14 cellular contexts compared by ENCODE assay signal in genomic region chr5:107487056-107487461, GRCh38.
DNase-seq lines count a peak whose midpoint lies in the region; ATAC-seq, FAIRE-seq and TF ChIP-seq lines count a peak whose summit lies in the region.
"Had no signal": no experiment of that assay in that cellular context is flagged by ENCODE, and none has a peak within 500 bp of the region (broad histone marks: within the 10 kb centered on the region; RNA-seq: fewer than 3 reads in every experiment).

No MANE protein-coding gene starts in this region.

- H3K9ac ChIP-seq in endothelial cell of umbilical vein (replicated peaks; ENCODE audit: extremely low read depth, insufficient read depth, low read length) = no peak overlapping the region

- intact Hi-C loops in Calu3 (cut with micrococcal nuclease; ENCODE audit: unreplicated experiment) = no loop called here
- intact Hi-C loops in OCI-LY7 (cut with micrococcal nuclease; ENCODE audit: unreplicated experiment) = no loop called here
- intact Hi-C loops in endothelial cell of umbilical vein (cut with micrococcal nuclease) = loop anchor here (1.0 kb wide), 1 partner anchor 8 kb away; no protein-coding TSS in a partner anchor

- no peaks in the 10 kb centered on the region for H3K9me2 ChIP-seq in OCI-LY7 (ENCODE audit: insufficient read depth, low read length)

- H3K27me3 Mint-ChIP-seq in Calu3 (ENCODE audit: unreplicated experiment) = no peaks in the 10 kb centered on the region
- H3K27me3 Mint-ChIP-seq in natural killer cell treated with Interleukin-12 subunit alpha and Interleukin-12 subunit beta and Interleukin-15 and Interleukin-18, amount 100 ng/mL, for 72 hours = no peaks in the 10 kb centered on the region
- H3K27me3 Mint-ChIP-seq: activated naive CD4-positive, alpha-beta T cell treated with anti-CD3 and anti-CD28 coated beads, Interleukin-2, amount 50 U/mL, for 24 hours had no signal

- dilution Hi-C loops in endothelial cell of umbilical vein (cut with MboI; ENCODE audit: extremely low pct_ligation_motif_present, low sequenced_read_pairs) = no loop called here

- H4K20me1 ChIP-seq in OCI-LY7 (ENCODE audit: insufficient read depth, low read length) = no peaks in the 10 kb centered on the region
- no peaks in the 10 kb centered on the region for H4K20me1 ChIP-seq in endothelial cell of umbilical vein (replicated peaks; ENCODE audit: control insufficient read depth, extremely low read depth, insufficient read depth, low read length)

- H3K4me3 Mint-ChIP-seq in Calu3 (ENCODE audit: low read depth, unreplicated experiment) = no peak overlapping the region
- H3K4me3 Mint-ChIP-seq in natural killer cell treated with Interleukin-12 subunit alpha and Interleukin-12 subunit beta and Interleukin-15 and Interleukin-18, amount 100 ng/mL, for 72 hours = peak overlapping the region; percentile 66
- H3K4me3 Mint-ChIP-seq: activated naive CD4-positive, alpha-beta T cell treated with anti-CD3 and anti-CD28 coated beads, Interleukin-2, amount 50 U/mL, for 24 hours; naive thymus-derived CD4-positive, alpha-beta T cell had no signal

- H3K9me3 Mint-ChIP-seq in Calu3 (ENCODE audit: low read depth, unreplicated experiment) = no peaks in the 10 kb centered on the region
- peaks cover 12% of the 10 kb centered on the region for H3K9me3 Mint-ChIP-seq in natural killer cell treated with Interleukin-12 subunit alpha and Interleukin-12 subunit beta and Interleukin-15 and Interleukin-18, amount 100 ng/mL, for 72 hours
- H3K9me3 Mint-ChIP-seq: activated naive CD4-positive, alpha-beta T cell treated with anti-CD3 and anti-CD28 coated beads, Interleukin-2, amount 50 U/mL, for 24 hours had no signal

- no peak for DNase-seq in Calu3
- no peak for DNase-seq in OCI-LY7 (ENCODE audit: low spot score)
- peak; percentile 62 for DNase-seq in endothelial cell of umbilical vein (ENCODE audit: low read depth, low spot score)
- no peak for DNase-seq in natural killer cell treated with Interleukin-12 subunit alpha and Interleukin-12 subunit beta and Interleukin-15 and Interleukin-18, amount 100 ng/mL, for 72 hours (ENCODE audit: low spot score)
- no peak for DNase-seq in mesenteric fat pad (ENCODE audit: low spot score)
- DNase-seq in MG63 = no peak
- DNase-seq in DMS153 (lab: John Stamatoyannopoulos, UW) = no peak
- DNase-seq: effector CD4-positive, alpha-beta T cell; GDM1; NCI-H2171 treated with DMSO at 0.1 percent for 48 hours; stimulated activated naive CD4-positive, alpha-beta T cell had no signal

- CTCF ChIA-PET in Calu3 (lab: Charles Lee) (interaction anchor here (0.9 kb wide), 1 partner anchor 33 kb away, joined by 3 read pairs; no protein-coding TSS in a partner anchor), OCI-LY7 (lab: Charles Lee; ENCODE audit: unreplicated experiment) (interaction anchor here (0.6 kb wide), 1 partner anchor 167 kb away, joined by 3 read pairs; no protein-coding TSS in a partner anchor), endothelial cell of umbilical vein (lab: Charles Lee) (interaction anchor here (1.0 to 1.1 kb wide), 2 partner anchors 9 to 18 kb away, joined by 3 to 4 read pairs; no protein-coding TSS in a partner anchor)

- ATAC-seq in natural killer cell treated with Interleukin-12 subunit alpha and Interleukin-12 subunit beta and Interleukin-15 and Interleukin-18, amount 100 ng/mL, for 72 hours = no peak
- ATAC-seq in HG02973 (IDR thresholded peaks at IDR 0.05; ENCODE audit: unreplicated experiment) = no peak

- no peak overlapping the region for H3K27ac ChIP-seq in OCI-LY7 (ENCODE audit: low read depth, low read length, poor library complexity, severe bottlenecking)
- no peak overlapping the region for H3K27ac ChIP-seq in endothelial cell of umbilical vein (ENCODE audit: insufficient read depth, low read depth, low read length)

- H3K9me1 ChIP-seq in endothelial cell of umbilical vein (replicated peaks; ENCODE audit: control insufficient read depth, extremely low read depth, insufficient read depth, low read length) = no peaks in the 10 kb centered on the region

- H3K27ac Mint-ChIP-seq in Calu3 (ENCODE audit: unreplicated experiment) = peak overlapping the region; percentile 24
- peak overlapping the region; percentile 89 to 94 for H3K27ac Mint-ChIP-seq in natural killer cell treated with Interleukin-12 subunit alpha and Interleukin-12 subunit beta and Interleukin-15 and Interleukin-18, amount 100 ng/mL, for 72 hours
- H3K27ac Mint-ChIP-seq: activated naive CD4-positive, alpha-beta T cell treated with anti-CD3 and anti-CD28 coated beads, Interleukin-2, amount 50 U/mL, for 24 hours; naive thymus-derived CD4-positive, alpha-beta T cell had no signal

- H2AFZ ChIP-seq in OCI-LY7 (ENCODE audit: low read length) (peak overlapping the region; percentile 48; the same call in 1 of the 2 replicates), endothelial cell of umbilical vein (ENCODE audit: low read depth, low read length) (no peak overlapping the region)

- no peak for TF ChIP-seq POLR2A in endothelial cell of umbilical vein (IDR thresholded peaks at IDR 0.05; ENCODE audit: low read depth, low read length)

- H3K4me3 ChIP-seq in OCI-LY7 (ENCODE audit: low read depth, low read length, poor library complexity, severe bottlenecking) (no peak overlapping the region), endothelial cell of umbilical vein (replicated peaks in 1 of 3; ENCODE audit: insufficient read depth in 1 of 3, low read depth in 1 of 3, low read length in 3 of 3) (no peak overlapping the region), MG63 (no peak overlapping the region)

- POLR2A ChIA-PET in OCI-LY7 (lab: Charles Lee) = interaction anchor here (0.7 to 2.2 kb wide), 9 partner anchors 9 to 52 kb away, joined by 3 to 10 read pairs (median 5); no protein-coding TSS in a partner anchor
- POLR2A ChIA-PET in endothelial cell of umbilical vein (lab: Charles Lee) = no interaction called here

- TF ChIP-seq CTCF in Calu3 (IDR thresholded peaks at IDR 0.05; ENCODE audit: unreplicated experiment) (no peak), OCI-LY7 (conservative IDR thresholded peaks at IDR 0.05; ENCODE audit: low read length) (no peak), endothelial cell of umbilical vein (IDR thresholded peaks at IDR 0.05; ENCODE audit: extremely low read depth in 1 of 2, insufficient read depth in 1 of 2, low read depth in 1 of 2, low read length in 2 of 2) (no peak)

- H3K36me3 Mint-ChIP-seq in Calu3 (ENCODE audit: insufficient read depth, unreplicated experiment) = peaks cover 18% of the 10 kb centered on the region
- peaks cover 6% of the 10 kb centered on the region for H3K36me3 Mint-ChIP-seq in natural killer cell treated with Interleukin-12 subunit alpha and Interleukin-12 subunit beta and Interleukin-15 and Interleukin-18, amount 100 ng/mL, for 72 hours
- H3K36me3 Mint-ChIP-seq: activated naive CD4-positive, alpha-beta T cell treated with anti-CD3 and anti-CD28 coated beads, Interleukin-2, amount 50 U/mL, for 24 hours had no signal

- no peak for FAIRE-seq in endothelial cell of umbilical vein (lab: Jason Lieb, UNC)

- H3K9me3 ChIP-seq in OCI-LY7 (ENCODE audit: low read length) = no peaks in the 10 kb centered on the region; the same call in 1 of the 2 replicates
- no peaks in the 10 kb centered on the region for H3K9me3 ChIP-seq in endothelial cell of umbilical vein (replicated peaks; ENCODE audit: control insufficient read depth, insufficient read depth, low read length)
- H3K9me3 ChIP-seq in MG63 = no peaks in the 10 kb centered on the region

- H3K79me2 ChIP-seq in OCI-LY7 (ENCODE audit: insufficient read depth, low read depth, low read length) = no peaks in the 10 kb centered on the region
- no peaks in the 10 kb centered on the region for H3K79me2 ChIP-seq in endothelial cell of umbilical vein (ENCODE audit: control insufficient read depth, insufficient read depth, low read length)

- H3K4me2 ChIP-seq in OCI-LY7 (ENCODE audit: low read length) = no peak overlapping the region
- no peak overlapping the region for H3K4me2 ChIP-seq in endothelial cell of umbilical vein (ENCODE audit: insufficient read depth, low read length)

- H3K4me1 ChIP-seq in OCI-LY7 (ENCODE audit: insufficient read depth, low read length, poor library complexity, severe bottlenecking) (peaks cover 28% of the 10 kb centered on the region), endothelial cell of umbilical vein (ENCODE audit: control insufficient read depth, extremely low read depth, insufficient read depth, low read length) (peaks cover 12% of the 10 kb centered on the region)

- no TSS peak for BruUV-seq in Calu3 (replicated peaks; lab: Mats Ljungman, UMichigan)
- BruUV-seq in OCI-LY7 (replicated peaks; lab: Mats Ljungman, UMichigan) = no TSS peak
- no TSS peak for BruUV-seq in endothelial cell of umbilical vein (replicated peaks; lab: Mats Ljungman, UMichigan)

- H3K27me3 ChIP-seq in endothelial cell of umbilical vein (ENCODE audit: control insufficient read depth in 2 of 2, insufficient read depth in 2 of 2, low read length in 2 of 2) = no peaks in the 10 kb centered on the region
- H3K27me3 ChIP-seq in MG63 = no peaks in the 10 kb centered on the region

- H3K36me3 ChIP-seq in OCI-LY7 (ENCODE audit: insufficient read depth, low read length) (no peaks in the 10 kb centered on the region), endothelial cell of umbilical vein (ENCODE audit: control insufficient read depth in 2 of 2, extremely low read depth in 1 of 2, insufficient read depth in 2 of 2, low read length in 2 of 2) (no peaks in the 10 kb centered on the region), MG63 (no peaks in the 10 kb centered on the region)

- peaks cover 67% of the 10 kb centered on the region for H3K4me1 Mint-ChIP-seq in Calu3 (ENCODE audit: low read depth, unreplicated experiment)
- peaks cover 40 to 55% of the 10 kb centered on the region in 2 donors for H3K4me1 Mint-ChIP-seq in natural killer cell treated with Interleukin-12 subunit alpha and Interleukin-12 subunit beta and Interleukin-15 and Interleukin-18, amount 100 ng/mL, for 72 hours (ENCODE audit: low read depth in 2 of 2)

TF ChIP-seq in endothelial cell of umbilical vein, 7 proteins besides CTCF, POLR2A, EP300 and RAD21:
- no peak for TF ChIP-seq POLR2AphosphoS5 (IDR thresholded peaks at IDR 0.05; ENCODE audit: insufficient read depth, low read depth, low read length)
